25 cellular contexts compared by ENCODE assay signal in the genomic region with DNA sequence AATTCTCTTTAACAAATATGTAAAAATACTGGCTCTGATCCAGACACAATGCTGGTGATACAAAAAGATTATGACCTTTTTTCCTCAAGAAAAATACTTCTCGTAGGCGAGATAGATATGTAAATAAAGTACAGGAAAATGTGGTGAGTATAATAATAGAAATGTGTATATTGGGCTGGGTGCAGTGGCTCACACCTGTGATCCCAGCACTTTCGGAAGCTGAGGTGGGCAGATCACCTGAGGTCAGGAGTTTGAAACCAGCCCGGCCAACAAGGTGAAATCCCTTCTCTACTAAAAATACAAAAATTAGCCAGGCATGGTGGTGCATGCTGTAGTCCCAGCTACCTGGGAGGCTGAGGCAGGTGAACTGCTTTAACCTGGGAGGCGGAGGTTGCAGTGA.
"Had no signal": no experiment of that assay in that cellular context is flagged by ENCODE, and none has a peak within 500 bp of the region (broad histone marks: within the 10 kb centered on the region; RNA-seq: fewer than 3 reads in every experiment).

No MANE protein-coding gene starts in this region.

- H3K4me1 ChIP-seq: gastroesophageal sphincter, parathyroid adenoma, suprapubic skin, tibial nerve, uterus had no signal

- H3K27ac Mint-ChIP-seq: activated CD8-positive, alpha-beta T cell treated with anti-CD3 and anti-CD28 coated beads, Interleukin-2, amount 10 ng/mL, durations not matched to agents 7 days and 5 days; activated T-helper 1 cell treated with anti-CD3 and anti-CD28 coated beads, Interleukin-12 subunit alpha, Interleukin-12 subunit beta, Interleukin-2, Interleukin-4 antibody, amounts not matched to agents 30 ng/mL and 10 ng/mL and 1 ng/mL, durations not matched to agents 14 hours and 24 hours and 36 hours; endodermal cell had no signal

- DNase-seq: activated CD4-positive, alpha-beta T cell treated with anti-CD3 and anti-CD28 coated beads for 1 hour; activated CD4-positive, alpha-beta T cell treated with anti-CD3 and anti-CD28 coated beads, Interleukin-2, amount 50 U/mL, for 1 hour; activated CD8-positive, alpha-beta T cell treated with anti-CD3 and anti-CD28 coated beads, Interleukin-2, amount 10 ng/mL, durations not matched to agents 7 days and 5 days; activated gamma-delta T cell; activated naive CD4-positive, alpha-beta T cell treated with anti-CD3 and anti-CD28 coated beads, Interleukin-2, amount 50 U/mL, for 16 hours; activated naive CD8-positive, alpha-beta T cell treated with anti-CD3 and anti-CD28 coated beads, Interleukin-2, amount 50 U/mL, for 24 hours; cerebellar nuclear complex; endodermal cell; esophagus squamous epithelium; head of caudate nucleus; left colon; mesenchymal stem cell; mucosa of descending colon; naive B cell; nucleus accumbens; right cardiac atrium; stimulated activated CD4-positive, alpha-beta T cell treated with anti-CD3 and anti-CD28 coated beads, Interleukin-12 subunit alpha, Interleukin-12 subunit beta, amount 100 ng/mL, for 4 hours; stomach; uterus had no signal

- H3K9ac ChIP-seq: parathyroid adenoma had no signal

- H3K4me3 Mint-ChIP-seq: activated CD8-positive, alpha-beta T cell treated with anti-CD3 and anti-CD28 coated beads, Interleukin-2, amount 10 ng/mL, durations not matched to agents 7 days and 5 days; activated naive CD8-positive, alpha-beta T cell treated with anti-CD3 and anti-CD28 coated beads, Interleukin-2, amount 50 U/mL, for 24 hours; activated T-helper 1 cell treated with anti-CD3 and anti-CD28 coated beads, Interleukin-12 subunit alpha, Interleukin-12 subunit beta, Interleukin-2, Interleukin-4 antibody, amounts not matched to agents 30 ng/mL and 10 ng/mL and 1 ng/mL, durations not matched to agents 14 hours and 24 hours and 36 hours; endodermal cell had no signal

- H3K9me3 ChIP-seq: esophagus squamous epithelium, gastroesophageal sphincter, mucosa of descending colon, stomach, suprapubic skin, tibial nerve, uterus had no signal

- H3K9me3 Mint-ChIP-seq: activated naive CD8-positive, alpha-beta T cell treated with anti-CD3 and anti-CD28 coated beads, Interleukin-2, amount 50 U/mL, for 24 hours; endodermal cell had no signal

- H3K27me3 ChIP-seq: esophagus squamous epithelium, gastroesophageal sphincter, stomach, suprapubic skin, tibial nerve, uterus had no signal

- H3K4me3 ChIP-seq: coronary artery, esophagus squamous epithelium, gastroesophageal sphincter, mucosa of descending colon, stomach, suprapubic skin, tibial nerve, uterus had no signal

- H3K79me2 ChIP-seq: parathyroid adenoma had no signal

- ATAC-seq: activated CD8-positive, alpha-beta T cell treated with anti-CD3 and anti-CD28 coated beads, Interleukin-2, amount 10 ng/mL, durations not matched to agents 7 days and 5 days; activated naive CD8-positive, alpha-beta T cell treated with anti-CD3 and anti-CD28 coated beads, Interleukin-2, amount 50 U/mL, for 24 hours; gastroesophageal sphincter; right cardiac atrium had no signal

- H3K27ac ChIP-seq: coronary artery, esophagus squamous epithelium, gastroesophageal sphincter, parathyroid adenoma, suprapubic skin, tibial nerve, uterus had no signal

- H3K27me3 Mint-ChIP-seq: activated naive CD8-positive, alpha-beta T cell treated with anti-CD3 and anti-CD28 coated beads, Interleukin-2, amount 50 U/mL, for 24 hours; naive B cell had no signal

- H3K36me3 ChIP-seq: suprapubic skin, uterus had no signal

- H2AFZ ChIP-seq: parathyroid adenoma had no signal
